ENCODE assay signal across 16 cellular contexts in genomic region chr17:82844796-82845162, GRCh38. TPM values are rescaled to one million over a fixed set of nuclear protein-coding genes. Genes with fewer than 3 reads are reported as not detected.
DNase-seq lines count a peak whose midpoint lies in the region; ATAC-seq and TF ChIP-seq lines count a peak whose summit lies in the region.
"Had no signal": no experiment of that assay in that cellular context is flagged by ENCODE, and none has a peak within 500 bp of the region (broad histone marks: within the 10 kb centered on the region; RNA-seq: fewer than 3 reads in every experiment).

No MANE protein-coding gene starts in this region.

- no peaks in the 10 kb centered on the region for H3K9me3 Mint-ChIP-seq in activated CD4-positive, alpha-beta T cell treated with anti-CD3 and anti-CD28 coated beads for 36 hours (ENCODE audit: low read depth)
- H3K9me3 Mint-ChIP-seq in stimulated activated effector memory CD8-positive, alpha-beta T cell treated with anti-CD3 and anti-CD28 coated beads, Interleukin-12 subunit alpha, Interleukin-12 subunit beta, amount 100 ng/mL, for 72 hours, result no peaks in the 10 kb centered on the region
- H3K9me3 Mint-ChIP-seq: CD4-positive, alpha-beta memory T cell had no signal

- ATAC-seq in activated CD4-positive, alpha-beta T cell treated with anti-CD3 and anti-CD28 coated beads for 36 hours, result no peak
- ATAC-seq in RWPE2 (ENCODE audit: low read depth), result no peak
- ATAC-seq in stimulated activated effector memory CD8-positive, alpha-beta T cell treated with anti-CD3 and anti-CD28 coated beads, Interleukin-12 subunit alpha, Interleukin-12 subunit beta, amount 100 ng/mL, for 72 hours, result no peak
- ATAC-seq: Panc1 had no signal

- H3K36me3 Mint-ChIP-seq in activated CD4-positive, alpha-beta T cell treated with anti-CD3 and anti-CD28 coated beads for 36 hours (ENCODE audit: low read depth), result peaks cover 15% of the 10 kb centered on the region
- no peaks in the 10 kb centered on the region for H3K36me3 Mint-ChIP-seq in stimulated activated effector memory CD8-positive, alpha-beta T cell treated with anti-CD3 and anti-CD28 coated beads, Interleukin-12 subunit alpha, Interleukin-12 subunit beta, amount 100 ng/mL, for 72 hours

- no peaks in the 10 kb centered on the region for H3K36me3 ChIP-seq in RWPE2 (ENCODE audit: low read depth)
- no peaks in the 10 kb centered on the region for H3K36me3 ChIP-seq in uterus
- H3K36me3 ChIP-seq: thyroid gland had no signal

- POLR2A ChIA-PET in activated CD4-positive, alpha-beta T cell treated with anti-CD3 and anti-CD28 coated beads for 36 hours (lab: Charles Lee), result interaction anchor here (1.2 kb wide), 1 partner anchor 8 kb away, joined by 3 read pairs; no protein-coding TSS in a partner anchor

- intact Hi-C loops in activated CD4-positive, alpha-beta T cell treated with anti-CD3 and anti-CD28 coated beads for 36 hours (cut with DNase I, micrococcal nuclease), result no loop called here
- intact Hi-C loops in uterus (cut with DNase I; ENCODE audit: low total_unique reads), result no loop called here

- H3K4me3 ChIP-seq in RWPE2 (ENCODE audit: severe bottlenecking) (no peak overlapping the region), fibroblast of villous mesenchyme (ENCODE audit: low read depth, low read length) (peak overlapping the region; percentile 62), uterus (no peak overlapping the region)

- H3K4me3 Mint-ChIP-seq in activated CD4-positive, alpha-beta T cell treated with anti-CD3 and anti-CD28 coated beads for 36 hours, result no peak overlapping the region
- no peak overlapping the region for H3K4me3 Mint-ChIP-seq in stimulated activated effector memory CD8-positive, alpha-beta T cell treated with anti-CD3 and anti-CD28 coated beads, Interleukin-12 subunit alpha, Interleukin-12 subunit beta, amount 100 ng/mL, for 72 hours
- H3K4me3 Mint-ChIP-seq: CD4-positive, alpha-beta memory T cell had no signal

- H3K27ac ChIP-seq in RWPE2 (ENCODE audit: poor library complexity, severe bottlenecking) (no peak overlapping the region), uterus (peak overlapping the region in 1 of 2 donors; percentile 2)

- no peak for DNase-seq in activated CD4-positive, alpha-beta T cell treated with anti-CD3 and anti-CD28 coated beads for 36 hours
- no peak for DNase-seq in activated CD4-positive, alpha-beta T cell treated with anti-CD3 and anti-CD28 coated beads for 1 hour
- DNase-seq in RWPE2 (ENCODE audit: low spot score) (peak; percentile 51), fibroblast of villous mesenchyme (ENCODE audit: low read depth) (no peak), NK-92 (lab: John Stamatoyannopoulos, UW; ENCODE audit: unreplicated experiment) (no peak), uterus (no peak)
- no peak for DNase-seq in stimulated activated effector memory CD8-positive, alpha-beta T cell treated with anti-CD3 and anti-CD28 coated beads, Interleukin-12 subunit alpha, Interleukin-12 subunit beta, amount 100 ng/mL, for 72 hours (ENCODE audit: low spot score in 2 of 2)
- DNase-seq in stimulated activated CD4-positive, alpha-beta T cell treated with anti-CD3 and anti-CD28 coated beads, Interleukin-15, amount 100 ng/mL, for 24 hours, result no peak
- DNase-seq: CD4-positive, alpha-beta memory T cell; GOT3; hippocampal formation; Kasumi-1; NCI-H2029 treated with DMSO at 0.1 percent for 48 hours; NCI-H526 treated with DMSO at 0.1 percent for 48 hours had no signal

- H3K9me3 ChIP-seq in RWPE2 (ENCODE audit: severe bottlenecking), result no peaks in the 10 kb centered on the region
- H3K9me3 ChIP-seq in uterus, result no peaks in the 10 kb centered on the region
- H3K9me3 ChIP-seq: thyroid gland had no signal

- CTCF ChIA-PET in activated CD4-positive, alpha-beta T cell treated with anti-CD3 and anti-CD28 coated beads for 36 hours (lab: Charles Lee), result no interaction called here

- no peak for TF ChIP-seq POLR2A in uterus (IDR thresholded peaks at IDR 0.05)

- H3K27ac Mint-ChIP-seq in activated CD4-positive, alpha-beta T cell treated with anti-CD3 and anti-CD28 coated beads for 36 hours, result peak overlapping the region; percentile 14
- H3K27ac Mint-ChIP-seq in stimulated activated effector memory CD8-positive, alpha-beta T cell treated with anti-CD3 and anti-CD28 coated beads, Interleukin-12 subunit alpha, Interleukin-12 subunit beta, amount 100 ng/mL, for 72 hours, result peak overlapping the region; percentile 85

- H3K27me3 Mint-ChIP-seq in activated CD4-positive, alpha-beta T cell treated with anti-CD3 and anti-CD28 coated beads for 36 hours, result no peaks in the 10 kb centered on the region
- H3K27me3 Mint-ChIP-seq: CD4-positive, alpha-beta memory T cell had no signal

- TF ChIP-seq CTCF in RWPE2 (IDR thresholded peaks at IDR 0.05; ENCODE audit: poor library complexity, severe bottlenecking) (no peak), fibroblast of villous mesenchyme (IDR thresholded peaks at IDR 0.05; ENCODE audit: insufficient read depth, low read depth, low read length) (no peak), uterus (IDR thresholded peaks at IDR 0.05) (no peak)

- peaks cover 15% of the 10 kb centered on the region for H3K4me1 ChIP-seq in RWPE2 (ENCODE audit: insufficient read depth, poor library complexity, severe bottlenecking)
- no peaks in the 10 kb centered on the region for H3K4me1 ChIP-seq in uterus

- H3K4me1 Mint-ChIP-seq in activated CD4-positive, alpha-beta T cell treated with anti-CD3 and anti-CD28 coated beads for 36 hours, result peaks cover 22% of the 10 kb centered on the region
- peaks cover 36% of the 10 kb centered on the region for H3K4me1 Mint-ChIP-seq in stimulated activated effector memory CD8-positive, alpha-beta T cell treated with anti-CD3 and anti-CD28 coated beads, Interleukin-12 subunit alpha, Interleukin-12 subunit beta, amount 100 ng/mL, for 72 hours

- H3K27me3 ChIP-seq in RWPE2 (ENCODE audit: insufficient read depth, poor library complexity, severe bottlenecking), result no peaks in the 10 kb centered on the region
- no peaks in the 10 kb centered on the region for H3K27me3 ChIP-seq in uterus
- H3K27me3 ChIP-seq: thyroid gland had no signal

RNA-seq across cellular contexts. Expression of gene ZNF750, which starts 5.0 kb away (rescaled TPM):
- not detected for total RNA-seq in activated CD4-positive, alpha-beta T cell treated with anti-CD3 and anti-CD28 coated beads for 36 hours
- total RNA-seq in fibroblast of villous mesenchyme, result not detected in 2 replicates
- under 1 TPM in 2 of 4 donors, not detected in 2; under 0.01 to 0.07 TPM for total RNA-seq in uterus
- total RNA-seq: CD4-positive, alpha-beta memory T cell had no signal
